In genomic region chr3:156674911-156675743, GRCh38 we compare ENCODE assay signal across 8 cellular contexts. TPM values are rescaled to one million over a fixed set of nuclear protein-coding genes. Genes with fewer than 3 reads are reported as not detected.
DNase-seq lines count a peak whose midpoint lies in the region; ATAC-seq and TF ChIP-seq lines count a peak whose summit lies in the region.

No MANE protein-coding gene starts in this region.

- H3K4me1 ChIP-seq in DOHH2 (ENCODE audit: control insufficient read depth, low read length) (peaks cover 49% of the 10 kb centered on the region), HUES64 (ENCODE audit: insufficient read depth, low read length) (peaks cover 19% of the 10 kb centered on the region), body of pancreas (peaks cover 21% of the 10 kb centered on the region), iPS-18a (ENCODE audit: control insufficient read depth, low read depth, low read length) (peaks cover 11% of the 10 kb centered on the region)

- H3F3A ChIP-seq in DOHH2 (ENCODE audit: control insufficient read depth, insufficient read depth) = peaks cover 6% of the 10 kb centered on the region

- no peaks in the 10 kb centered on the region for H3K9me2 ChIP-seq in DOHH2 (replicated peaks; ENCODE audit: control insufficient read depth, low read length)

- H3K4me3 ChIP-seq in DOHH2 (ENCODE audit: low read length) (peak overlapping the region; percentile 91), HUES64 (ENCODE audit: low read length) (peak overlapping the region; percentile 89), body of pancreas (peak overlapping the region; percentile 55 to 60), iPS-18a (ENCODE audit: low read length) (peak overlapping the region; percentile 82), skeletal muscle cell (ENCODE audit: low read depth, low read length) (peak overlapping the region; percentile 80)

- peaks cover 56% of the 10 kb centered on the region for H3K36me3 ChIP-seq in DOHH2 (ENCODE audit: control insufficient read depth, low read length)
- peaks cover 24% of the 10 kb centered on the region for H3K36me3 ChIP-seq in HUES64 (ENCODE audit: insufficient read depth, low read length)
- peaks cover 0 to 12% of the 10 kb centered on the region in 2 donors for H3K36me3 ChIP-seq in body of pancreas (replicated peaks in 1 of 2; ENCODE audit: insufficient read depth in 1 of 2, low read depth in 2 of 2)
- peaks cover 16% of the 10 kb centered on the region for H3K36me3 ChIP-seq in iPS-18a (ENCODE audit: control insufficient read depth, low read depth, low read length)

- H3K27me3 ChIP-seq in DOHH2 (ENCODE audit: control insufficient read depth, low read length) (no peaks in the 10 kb centered on the region), HUES64 (ENCODE audit: insufficient read depth, low read length) (peaks cover 29% of the 10 kb centered on the region), body of pancreas (no peaks in the 10 kb centered on the region), iPS-18a (ENCODE audit: control insufficient read depth, insufficient read depth, low read length) (peaks cover 14% of the 10 kb centered on the region)

- H3K9ac ChIP-seq in HUES64 (ENCODE audit: low read depth, low read length) = peak overlapping the region; percentile 77
- peak overlapping the region; percentile 69 for H3K9ac ChIP-seq in iPS-18a (ENCODE audit: low read length)

- TF ChIP-seq POLR2A in body of pancreas (IDR thresholded peaks at IDR 0.05) = no peak

- H3K27ac ChIP-seq in DOHH2 (ENCODE audit: low read depth, low read length) (peak overlapping the region; percentile 81), HUES64 (ENCODE audit: low read depth, low read length) (peak overlapping the region; percentile 87), body of pancreas (peak overlapping the region; percentile 88 to 94 (median 93)), iPS-18a (ENCODE audit: low read length) (no peak overlapping the region)

- no peaks in the 10 kb centered on the region for H3K9me3 ChIP-seq in DOHH2 (ENCODE audit: control insufficient read depth, insufficient read depth, low read length)
- H3K9me3 ChIP-seq in HUES64 (ENCODE audit: insufficient read depth, low read depth, low read length) = no peaks in the 10 kb centered on the region
- H3K9me3 ChIP-seq in body of pancreas = no peaks in the 10 kb centered on the region
- H3K9me3 ChIP-seq in iPS-18a (ENCODE audit: control insufficient read depth, low read depth, low read length) = no peaks in the 10 kb centered on the region

- peaks cover 57% of the 10 kb centered on the region for H3K79me2 ChIP-seq in DOHH2 (ENCODE audit: control insufficient read depth, low read length)

- intact Hi-C loops in body of pancreas (cut with DNase I) = loop anchor here (10.0 kb wide), 1 partner anchor 400 kb away; no protein-coding TSS in a partner anchor

- ATAC-seq in body of pancreas (peak; percentile 5), GM18498 (IDR thresholded peaks at IDR 0.05; ENCODE audit: unreplicated experiment) (no peak), HG03469 (IDR thresholded peaks at IDR 0.05; ENCODE audit: unreplicated experiment) (no peak)

- TF ChIP-seq CTCF in DOHH2 (IDR thresholded peaks at IDR 0.05; ENCODE audit: low read depth, low read length, poor library complexity, severe bottlenecking) (peak; percentile 52), body of pancreas (IDR thresholded peaks at IDR 0.05) (peak in 6 of 7 experiments; percentile 11 to 48 (median 35))

- DNase-seq in T-helper 9 cell (peak; percentile 28), body of pancreas (peak; percentile 47 to 65 (median 54)), skeletal muscle cell (ENCODE audit: low read depth) (no peak)

- H3K4me2 ChIP-seq in DOHH2 (ENCODE audit: low read length) = peak overlapping the region; percentile 64

- under 1% methylated on average over 84 of the region's 84 CpGs for WGBS in HUES64
- WGBS in body of pancreas, 2 donors = 0% methylated on average over 26 to 56 of the region's 84 CpGs

- H4K20me1 ChIP-seq in DOHH2 (ENCODE audit: control insufficient read depth, insufficient read depth, low read depth, low read length) = peaks cover 36% of the 10 kb centered on the region

RNA-seq across cellular contexts. Expression of gene TIPARP, which starts 0.7 kb away (rescaled TPM):
- polyA plus RNA-seq in HUES64 (2013, experiment 1 of 2) = 4.8 TPM
- polyA plus RNA-seq in HUES64 (2013, experiment 2 of 2) = 6.3 TPM
- 10 to 100 TPM; 12.5 to 13.2 TPM for total RNA-seq in body of pancreas
